ENCODE assay signal across 8 cellular contexts in genomic region chr11:67508486-67509121, GRCh38. TPM values are rescaled to one million over a fixed set of nuclear protein-coding genes. Genes with fewer than 3 reads are reported as not detected.
A peak's percentile ranks its signal among the peaks of the same experiment; 100 is the strongest.
DNase-seq lines count a peak whose midpoint lies in the region; TF ChIP-seq lines count a peak whose summit lies in the region.

No MANE protein-coding gene starts in this region.

- H3K9me2 ChIP-seq in MM.1S (replicated peaks; ENCODE audit: insufficient read depth, low read length) = no peaks in the 10 kb centered on the region

- H4K20me1 ChIP-seq in MM.1S (ENCODE audit: insufficient read depth, low read length) = no peaks in the 10 kb centered on the region

- peaks cover 20% of the 10 kb centered on the region for H3K4me1 ChIP-seq in MM.1S (ENCODE audit: low read length)
- peaks cover 28% of the 10 kb centered on the region for H3K4me1 ChIP-seq in neuron (ENCODE audit: insufficient read depth, low read length)

- H2AFZ ChIP-seq in MM.1S (ENCODE audit: low read length) (peak overlapping the region; percentile 85), neuron (ENCODE audit: low read depth, low read length) (peak overlapping the region; percentile 79)

- H3K27me3 ChIP-seq in MM.1S (replicated peaks; ENCODE audit: insufficient read depth, low read length) (peaks cover 51% of the 10 kb centered on the region), neuron (ENCODE audit: insufficient read depth, low read length) (no peaks in the 10 kb centered on the region)

- H3K9me3 ChIP-seq in MM.1S (replicated peaks; ENCODE audit: insufficient read depth, low read length) (no peaks in the 10 kb centered on the region), neuron (ENCODE audit: low read length) (no peaks in the 10 kb centered on the region)

- peak overlapping the region; percentile 93 for H3K9ac ChIP-seq in MM.1S (ENCODE audit: low read length)

- in situ Hi-C loops in G401 (cut with HindIII; ENCODE audit: low sequenced_read_pairs) = no loop called here

- H3F3A ChIP-seq in MM.1S (ENCODE audit: insufficient read depth, low read length) = peaks cover 14% of the 10 kb centered on the region

- H3K4me3 ChIP-seq in MM.1S (ENCODE audit: low read length) = peak overlapping the region; percentile 75
- peak overlapping the region; percentile 65 for H3K4me3 ChIP-seq in neuron (ENCODE audit: low read length)

- no peak for TF ChIP-seq CTCF in MM.1S (IDR thresholded peaks at IDR 0.05; ENCODE audit: low read length)

- DNase-seq in G401 (ENCODE audit: low spot score) (peak; percentile 97), HCEC 1CT (peak; percentile 90), MM.1S (peak; percentile 98), SHP77 treated with DMSO at 0.1 percent for 48 hours (lab: John Stamatoyannopoulos, UW) (peak; percentile 97), foreskin melanocyte (peak; percentile 93), stromal cell of bone marrow (ENCODE audit: low read depth) (peak; percentile 90)
- peak; percentile 99 for DNase-seq in activated gamma-delta T cell treated with anti-CD3 and anti-CD28 coated beads, Interleukin-2, amount 50 U/mL, for 16 hours (ENCODE audit: low read depth)

- H3K4me2 ChIP-seq in MM.1S (ENCODE audit: low read depth, low read length) = peak overlapping the region; percentile 76

- H3K79me2 ChIP-seq in MM.1S (ENCODE audit: low read length) = peaks cover 13% of the 10 kb centered on the region

- peak overlapping the region; percentile 90 for H3K27ac ChIP-seq in MM.1S (ENCODE audit: low read length)

- H3K36me3 ChIP-seq in MM.1S (replicated peaks; ENCODE audit: insufficient read depth, low read length) = no peaks in the 10 kb centered on the region
- H3K36me3 ChIP-seq in neuron (ENCODE audit: insufficient read depth, low read length) = no peaks in the 10 kb centered on the region

RNA-seq across cellular contexts. Expression of gene CDK2AP2, which starts 0.6 kb away (rescaled TPM):
- 36.1 and 36.4 TPM in 2 replicates for total RNA-seq in G401 (2014; rRNA removed; shearing (Covaris generic))

RNA-seq across cellular contexts. Expression of gene PITPNM1, which starts 3.4 kb away (rescaled TPM):
- total RNA-seq in G401 (2014; rRNA removed; shearing (Covaris generic)) = 27.0 and 35.2 TPM in 2 replicates

RNA-seq across cellular contexts. Expression of gene CABP2, which starts 14.6 kb away (rescaled TPM):
- not detected in 2 replicates for total RNA-seq in G401 (2014; rRNA removed; shearing (Covaris generic))

RNA-seq across cellular contexts. Expression of gene AIP, which starts 25.8 kb away (rescaled TPM):
- total RNA-seq in G401 (2014; rRNA removed; shearing (Covaris generic)) = 73.5 and 102 TPM in 2 replicates

RNA-seq across cellular contexts. Expression of gene TMEM134, which starts 39.6 kb away (rescaled TPM):
- total RNA-seq in G401 (2014; rRNA removed; shearing (Covaris generic)) = 88.8 and 126 TPM in 2 replicates

Comparison
In these comparisons a context has a peak if more than half of its experiments do, and no peak if none do; other contexts are left out.
1. Peak in every context shown above with its lines: DNase-seq, H3K4me3 ChIP-seq and H3K27ac ChIP-seq.